In genomic region chr3:129161860-129162271, GRCh38 we compare ENCODE assay signal across 8 cellular contexts. TPM values are rescaled to one million over a fixed set of nuclear protein-coding genes. Genes with fewer than 3 reads are reported as not detected.
DNase-seq lines count a peak whose midpoint lies in the region; ATAC-seq lines count a peak whose summit lies in the region.

No MANE protein-coding gene starts in this region.

- H4K8ac ChIP-seq in trophoblast cell (ENCODE audit: low read depth, low read length), result peak overlapping the region; percentile 97

- no peaks in the 10 kb centered on the region for H3K27me3 ChIP-seq in trophoblast cell (ENCODE audit: insufficient read depth, low read length)

- H3K18ac ChIP-seq in trophoblast cell (ENCODE audit: low read length), result no peak overlapping the region

- peak overlapping the region; percentile 18 for H2AK5ac ChIP-seq in trophoblast cell (ENCODE audit: low read length)

- H2BK12ac ChIP-seq in trophoblast cell (ENCODE audit: low read length), result no peak overlapping the region

- DNase-seq in SIG-M5 treated with dmso at 0.1 percent for 504 hours (lab: John Stamatoyannopoulos, UW; ENCODE audit: unreplicated experiment) (peak; percentile 42), SIG-M5 (lab: John Stamatoyannopoulos, UW) (no peak), Kasumi-1 (lab: John Stamatoyannopoulos, UW) (peak; percentile 33 to 57), Right ventricle myocardium superior (no peak), trophoblast cell (peak in 1 of 2 donors; percentile 38), NCI-H226 (no peak), NCI-H1092 treated with DMSO at 0.1 percent for 48 hours (lab: John Stamatoyannopoulos, UW) (no peak)
- DNase-seq in activated effector memory CD4-positive, alpha-beta T cell treated with anti-CD3 and anti-CD28 coated beads, Interleukin-2, amount 50 U/mL, for 16 hours, result peak; percentile 71

- H4K91ac ChIP-seq in trophoblast cell (ENCODE audit: low read depth, low read length), result peak overlapping the region; percentile 70

- peak overlapping the region; percentile 96 for H3K27ac ChIP-seq in trophoblast cell (ENCODE audit: low read depth, low read length)

- H3K4me3 ChIP-seq in trophoblast cell (ENCODE audit: low read depth, low read length), result no peak overlapping the region

- H3K23ac ChIP-seq in trophoblast cell (ENCODE audit: low read length), result no peak overlapping the region

- ATAC-seq in Right ventricle myocardium superior (ENCODE audit: poor library complexity), result peak; percentile 2

- H3K9ac ChIP-seq in trophoblast cell (ENCODE audit: low read length), result peak overlapping the region; percentile 42

- WGBS in trophoblast cell (ENCODE audit: extremely low coverage, insufficient coverage, insufficient read length), result no CpG with 5 or more reads among the region's 12 CpGs

- H3K79me1 ChIP-seq in trophoblast cell (ENCODE audit: low read length), result peaks cover 5% of the 10 kb centered on the region

- peak overlapping the region; percentile 16 for H3K14ac ChIP-seq in trophoblast cell (ENCODE audit: low read length)

- peaks cover 2% of the 10 kb centered on the region for H3K79me2 ChIP-seq in trophoblast cell (ENCODE audit: control insufficient read depth, insufficient read depth, low read length, poor library complexity)

- H3K9me3 ChIP-seq in trophoblast cell (ENCODE audit: insufficient read depth, low read depth, low read length), result no peaks in the 10 kb centered on the region

- H3K36me3 ChIP-seq in trophoblast cell (ENCODE audit: control insufficient read depth in 1 of 2, insufficient read depth in 2 of 2, low read length in 2 of 2), result peaks cover 19 to 21% of the 10 kb centered on the region in 2 experiments

- no peak overlapping the region for H2AFZ ChIP-seq in trophoblast cell (ENCODE audit: insufficient read depth, low read length, poor library complexity)

- H2BK120ac ChIP-seq in trophoblast cell (ENCODE audit: insufficient read depth, low read length, poor library complexity), result no peak overlapping the region

- peak overlapping the region; percentile 76 for H3K4me2 ChIP-seq in trophoblast cell (ENCODE audit: low read length)

- intact Hi-C loops in Right ventricle myocardium superior (cut with DNase I), result no loop called here

- peaks cover 5% of the 10 kb centered on the region in 2 experiments for H3K4me1 ChIP-seq in trophoblast cell (ENCODE audit: control insufficient read depth in 1 of 2, insufficient read depth in 2 of 2, low read length in 2 of 2)

- peak overlapping the region; percentile 58 for H2BK5ac ChIP-seq in trophoblast cell (ENCODE audit: low read depth, low read length, poor library complexity)

- H3K4ac ChIP-seq in trophoblast cell (ENCODE audit: low read depth, low read length), result peak overlapping the region; percentile 3

- H4K12ac ChIP-seq in trophoblast cell (ENCODE audit: low read depth, low read length), result peak overlapping the region; percentile 82

RNA-seq across cellular contexts. Expression of gene ISY1, which starts 1.0 kb away (rescaled TPM):
- 28.0 TPM for total RNA-seq in Right ventricle myocardium superior
- polyA plus RNA-seq in trophoblast cell (2013), result 19.1 and 19.8 TPM in 2 replicates

RNA-seq across cellular contexts. Expression of gene CNBP, which starts 21.8 kb away (rescaled TPM):
- total RNA-seq in Right ventricle myocardium superior, result 476 TPM
- polyA plus RNA-seq in trophoblast cell (2013), result 220 and 228 TPM in 2 replicates

RNA-seq across cellular contexts. Expression of gene RAB43, which starts 40.3 kb away (rescaled TPM):
- 5.1 TPM for total RNA-seq in Right ventricle myocardium superior
- polyA plus RNA-seq in trophoblast cell (2013), result 8.8 and 9.7 TPM in 2 replicates

Comparison
In these comparisons a context has a peak if more than half of its experiments do, and no peak if none do; other contexts are left out.
1. DNase-seq: peak in SIG-M5 treated with dmso at 0.1 percent for 504 hours (single experiment), Kasumi-1 (2 of 2) and activated effector memory CD4-positive, alpha-beta T cell treated with anti-CD3 and anti-CD28 coated beads, Interleukin-2, amount 50 U/mL, for 16 hours (single experiment); none in SIG-M5 (single experiment), Right ventricle myocardium superior (single experiment), NCI-H226 (single experiment) and NCI-H1092 treated with DMSO at 0.1 percent for 48 hours (single experiment).